Comparison of ENCODE assay signal across 1 cellular context in genomic region chr1:1615256-1616044, GRCh38.
A peak's percentile ranks its signal among the peaks of the same experiment; 100 is the strongest.
TF ChIP-seq lines count a peak whose summit lies in the region.

MIB2 (plus strand) TSS chr1:1615500; CDS start chr1:1623453, 7,953 bp downstream.

TF ChIP-seq in HepG2, 621 proteins besides CTCF, POLR2A, EP300 and RAD21 (continued from another document and continues in another):
- TF ChIP-seq HOMEZ (CRISPR knock-in tag; IDR thresholded peaks at IDR 0.05; ENCODE audit: low read depth) (no peak; the same call in 1 of the 2 replicates), ZNF567 (CRISPR knock-in tag; IDR thresholded peaks at IDR 0.05; ENCODE audit: borderline replicate concordance) (peak; percentile 81; the same call in 1 of the 2 replicates), ZNF224 (CRISPR knock-in tag; IDR thresholded peaks at IDR 0.05) (no peak), ZNF691 (CRISPR knock-in tag; IDR thresholded peaks at IDR 0.05; ENCODE audit: borderline replicate concordance, low read depth) (no peak; the same call in 1 of the 2 replicates), SNAPC5 (CRISPR knock-in tag; IDR thresholded peaks at IDR 0.05; ENCODE audit: borderline replicate concordance) (no peak), E2F1 (CRISPR knock-in tag; IDR thresholded peaks at IDR 0.05) (0 out of 2 replicates have a peak, but pooled peaks have one; percentile 78), DZIP1 (CRISPR knock-in tag; IDR thresholded peaks at IDR 0.05) (0 out of 2 replicates have a peak, but pooled peaks have one; percentile 32), HNRNPK (IDR thresholded peaks at IDR 0.05; ENCODE audit: low read depth, low read length, poor library complexity, severe bottlenecking) (no peak), MAZ (IDR thresholded peaks at IDR 0.05; ENCODE audit: borderline replicate concordance, low read depth, low read length) (peak; percentile 79; the same call in 1 of the 2 replicates), MAZ (CRISPR knock-in tag; IDR thresholded peaks at IDR 0.05; ENCODE audit: low read depth) (peak; percentile 87; the same call in 1 of the 2 replicates), NAIF1 (CRISPR knock-in tag; IDR thresholded peaks at IDR 0.05; ENCODE audit: borderline replicate concordance) (peak; percentile 57; the same call in 1 of the 2 replicates), ZBTB44 (CRISPR knock-in tag; IDR thresholded peaks at IDR 0.05) (0 out of 2 replicates have a peak, but pooled peaks have one; percentile 20), GATAD1 (CRISPR knock-in tag; IDR thresholded peaks at IDR 0.05) (peak; percentile 92), ZNF3 (CRISPR knock-in tag; IDR thresholded peaks at IDR 0.05) (no peak), RFX5 (IDR thresholded peaks at IDR 0.05; ENCODE audit: low read depth, low read length) (peak; percentile 96), NBN (conservative IDR thresholded peaks at IDR 0.05) (no peak), CEBPG (CRISPR knock-in tag; IDR thresholded peaks at IDR 0.05) (no peak), ZHX2 (IDR thresholded peaks at IDR 0.05; ENCODE audit: low read depth) (peak; percentile 90), ZHX2 (CRISPR knock-in tag; IDR thresholded peaks at IDR 0.05; ENCODE audit: borderline replicate concordance) (no peak), ZFP1 (CRISPR knock-in tag; IDR thresholded peaks at IDR 0.05) (no peak), SNAPC2 (CRISPR knock-in tag; IDR thresholded peaks at IDR 0.05) (no peak), ZBTB10 (CRISPR knock-in tag; IDR thresholded peaks at IDR 0.05; ENCODE audit: borderline replicate concordance) (no peak), MIER3 (CRISPR knock-in tag; IDR thresholded peaks at IDR 0.05; ENCODE audit: borderline replicate concordance) (peak; percentile 36), ZMAT5 (CRISPR knock-in tag; IDR thresholded peaks at IDR 0.05; ENCODE audit: borderline replicate concordance, low read depth) (no peak), MAX (IDR thresholded peaks at IDR 0.05) (no peak; the same call in 1 of the 2 replicates), TOE1 (CRISPR knock-in tag; IDR thresholded peaks at IDR 0.05) (no peak), SMARCC2 (IDR thresholded peaks at IDR 0.05) (no peak), TRIM22 (IDR thresholded peaks at IDR 0.05) (no peak), ZFYVE20 (CRISPR knock-in tag; IDR thresholded peaks at IDR 0.05; ENCODE audit: borderline replicate concordance, low read depth) (0 out of 2 replicates have a peak, but pooled peaks have one; percentile 14), YEATS2 (CRISPR knock-in tag; IDR thresholded peaks at IDR 0.05; ENCODE audit: borderline replicate concordance) (peak; percentile 81), ZNF12 (CRISPR knock-in tag; IDR thresholded peaks at IDR 0.05) (peak; percentile 66; the same call in 1 of the 2 replicates), ZBTB34 (CRISPR knock-in tag; IDR thresholded peaks at IDR 0.05) (no peak), ZNF543 (CRISPR knock-in tag; IDR thresholded peaks at IDR 0.05) (peak; percentile 88)
